ENCODE assay signal across 8 cellular contexts in the genomic region with DNA sequence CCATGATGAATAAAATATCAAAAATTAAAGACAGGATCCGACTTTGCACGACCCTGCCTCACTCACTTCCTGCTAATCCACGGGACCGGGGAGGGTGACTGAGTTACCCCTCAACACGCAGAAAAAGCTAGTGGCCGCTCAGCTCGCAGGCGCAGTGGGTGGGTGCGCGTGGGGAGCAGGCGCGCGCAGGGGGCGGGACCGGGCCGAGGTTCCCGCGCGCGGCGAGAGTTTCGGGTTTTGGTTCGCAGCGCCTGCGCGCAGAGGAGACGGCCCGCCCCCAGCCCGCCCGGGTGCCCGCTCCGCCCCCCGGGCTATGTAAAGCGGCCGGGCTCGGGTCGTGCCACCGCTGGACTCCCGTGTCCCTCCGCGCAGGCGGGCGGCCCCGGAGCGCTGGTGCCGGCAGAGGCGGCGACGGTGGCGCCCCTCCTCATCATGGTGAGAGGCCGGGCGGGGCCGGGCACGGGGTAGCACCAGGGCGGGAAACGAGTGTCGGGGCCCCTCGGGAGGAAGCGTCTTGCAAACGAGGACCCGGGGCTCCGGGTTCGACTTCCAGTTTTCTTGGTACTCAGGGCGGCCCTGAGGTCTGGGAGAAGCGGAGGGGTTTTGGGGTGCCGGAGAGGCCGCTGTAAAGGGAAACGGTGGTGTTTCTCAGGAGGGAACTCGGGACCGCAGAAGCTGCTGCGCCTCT. TPM values are rescaled to one million over a fixed set of nuclear protein-coding genes. Genes with fewer than 3 reads are reported as not detected.
A peak's percentile ranks its signal among the peaks of the same experiment; 100 is the strongest.
DNase-seq lines count a peak whose midpoint lies in the region; ATAC-seq, FAIRE-seq and TF ChIP-seq lines count a peak whose summit lies in the region.

A gene (plus strand): TSS at position 343 of the 688 bp plus-strand sequence. CDS start 90 bp downstream, at position 433.

- H3K4me2 ChIP-seq in HepG2 (ENCODE audit: low read depth, low read length), result peak within 1 kb of the TSS; percentile 100

- no peak within 1 kb of the TSS for H2AFZ ChIP-seq in HepG2 (ENCODE audit: low read length)

- peak within 1 kb of the TSS; percentile 76 for H3K4me3 Mint-ChIP-seq in dendritic cell treated with granulocyte-macrophage colony-stimulating factor and Interleukin-4, amounts not matched to agents 40 ng/mL and 50 ng/mL, for 4 days

- intact Hi-C loops in dendritic cell treated with granulocyte-macrophage colony-stimulating factor and Interleukin-4, amounts not matched to agents 40 ng/mL and 50 ng/mL, for 4 days (cut with micrococcal nuclease), result loop anchor here (1.0 to 2.0 kb wide), 2 partner anchors 50 to 146 kb away; a partner anchor contains a TSS
- intact Hi-C loops in HepG2 (cut with micrococcal nuclease; ENCODE audit: unreplicated experiment), result no loop called here

- CTCF ChIA-PET in HepG2 (lab: Yijun Ruan, JAX; ENCODE audit: low intra/inter-chr PET ratio, low total read pairs), result no interaction called here

- peak within 1 kb of the TSS; percentile 36 for H3K27ac Mint-ChIP-seq in dendritic cell treated with granulocyte-macrophage colony-stimulating factor and Interleukin-4, amounts not matched to agents 40 ng/mL and 50 ng/mL, for 4 days

- in situ Hi-C loops in HepG2 (cut with HindIII; ENCODE audit: extremely low pct_ligation_motif_present, low pct_unique_long_range_greater_than_20kb), result loop anchor here (5.0 kb wide), 1 partner anchor 51 kb away; a partner anchor contains a TSS

- peaks cover 4% of the 10 kb centered on the region; the same call in 1 of the 2 replicates for H4K20me1 ChIP-seq in HepG2 (ENCODE audit: insufficient read depth, low read length)

- H3K36me3 ChIP-seq in HepG2 (replicated peaks in 1 of 2; ENCODE audit: control insufficient read depth in 1 of 2, insufficient read depth in 2 of 2, low read length in 2 of 2), result peaks cover 9 to 24% of the 10 kb centered on the region in 2 experiments

- peaks cover 68% of the 10 kb centered on the region for H3K4me1 ChIP-seq in HepG2 (ENCODE audit: insufficient read depth, low read length)

- WGBS in HepG2 (ENCODE audit: low lambda C conversion rate), result 1% methylated on average over 16 of the region's 71 CpGs

- TF ChIP-seq POLR2A in GM19193 (IDR thresholded peaks at IDR 0.05; ENCODE audit: extremely low read depth, insufficient read depth, insufficient read length) (peak; percentile 88), HepG2 (IDR thresholded peaks at IDR 0.05; ENCODE audit: insufficient read depth in 1 of 2, low read depth in 2 of 2, low read length in 2 of 2) (peak; percentile 59 to 95; a peak in 3 of 4 replicates)

- no peaks in the 10 kb centered on the region for H3K9me3 ChIP-seq in HepG2 (ENCODE audit: low read length)

- H3K4me3 ChIP-seq in AG09309 (ENCODE audit: control insufficient read depth, low read depth, low read length) (peak within 1 kb of the TSS; percentile 83), HepG2 (replicated peaks in 1 of 3; ENCODE audit: insufficient read depth in 1 of 3, low read depth in 2 of 3, low read length in 3 of 3) (peak within 1 kb of the TSS; percentile 92 to 96 (median 93))

- no peaks in the 10 kb centered on the region for H3K9me3 Mint-ChIP-seq in dendritic cell treated with granulocyte-macrophage colony-stimulating factor and Interleukin-4, amounts not matched to agents 40 ng/mL and 50 ng/mL, for 4 days

- peak; percentile 21 for FAIRE-seq in HepG2 (lab: Jason Lieb, UNC)

- TSS peak; percentile 50 for BruUV-seq in HepG2 (replicated peaks; lab: Mats Ljungman, UMichigan)

- peak within 1 kb of the TSS; percentile 83 for H3K27ac ChIP-seq in HepG2 (ENCODE audit: extremely low read length, insufficient read depth, low read length)

- DNase-seq in AG09309 (ENCODE audit: low read depth), result peak; percentile 60
- DNase-seq in NCI-H748 (lab: John Stamatoyannopoulos, UW; ENCODE audit: unreplicated experiment), result peak; percentile 94
- DNase-seq in activated CD4-positive, alpha-beta T cell treated with anti-CD3 and anti-CD28 coated beads, Interleukin-2, amount 50 U/mL, for 1 hour, result peak; percentile 89
- DNase-seq in HepG2 (ENCODE audit: low spot score), result peak; percentile 82
- DNase-seq in stimulated activated CD4-positive, alpha-beta T cell treated with anti-CD3 and anti-CD28 coated beads, Interleukin-2, amount 100 ng/mL, for 48 hours, result peak; percentile 87 to 90

- peaks cover 40% of the 10 kb centered on the region for H3K79me2 ChIP-seq in HepG2 (ENCODE audit: insufficient read depth, low read length)

- peaks cover 4% of the 10 kb centered on the region for H3K27me3 Mint-ChIP-seq in dendritic cell treated with granulocyte-macrophage colony-stimulating factor and Interleukin-4, amounts not matched to agents 40 ng/mL and 50 ng/mL, for 4 days

- ATAC-seq in HG03457 (IDR thresholded peaks at IDR 0.05; ENCODE audit: unreplicated experiment), result peak; percentile 44
- ATAC-seq in HepG2, result peak; percentile 73

- TF ChIP-seq RAD21 in HepG2 (CRISPR knock-in tag; IDR thresholded peaks at IDR 0.05), result peak; percentile 72

- POLR2A ChIA-PET in HepG2 (lab: Yijun Ruan, JAX), result interaction anchor here (0.6 to 9.0 kb wide), 38 partner anchors 9 to 1929 kb away, joined by 3 to 180 read pairs (median 4); a partner anchor contains a TSS

- H3K4me1 Mint-ChIP-seq in dendritic cell treated with granulocyte-macrophage colony-stimulating factor and Interleukin-4, amounts not matched to agents 40 ng/mL and 50 ng/mL, for 4 days (ENCODE audit: low read depth), result peaks cover 47% of the 10 kb centered on the region

- TF ChIP-seq EP300 in HepG2 (IDR thresholded peaks at IDR 0.05; ENCODE audit: low read depth in 2 of 2, low read length in 2 of 2) (0 out of 4 replicates have a peak, but pooled peaks have one; percentile 22 to 33), HepG2 (CRISPR knock-in tag; IDR thresholded peaks at IDR 0.05; ENCODE audit: borderline replicate concordance) (peak; percentile 30; the same call in 1 of the 2 replicates)

- peaks cover 40% of the 10 kb centered on the region for H3K36me3 Mint-ChIP-seq in dendritic cell treated with granulocyte-macrophage colony-stimulating factor and Interleukin-4, amounts not matched to agents 40 ng/mL and 50 ng/mL, for 4 days (ENCODE audit: low read depth)

- no peak for TF ChIP-seq CTCF in AG09309 (IDR thresholded peaks at IDR 0.05; ENCODE audit: control insufficient read depth, insufficient read depth, low read depth, low read length, missing control alignments)
- no peak for TF ChIP-seq CTCF in HepG2 (CRISPR knock-in tag; IDR thresholded peaks at IDR 0.05)

- peak within 1 kb of the TSS; percentile 98 for H3K9ac ChIP-seq in HepG2 (ENCODE audit: insufficient read depth, low read depth, low read length)

- peaks cover 0 to 11% of the 10 kb centered on the region in 2 experiments; a peak in 3 of 5 replicates for H3K27me3 ChIP-seq in HepG2 (ENCODE audit: control insufficient read depth in 1 of 2, insufficient read depth in 2 of 2, low read length in 2 of 2)

TF ChIP-seq in HepG2, 621 proteins besides CTCF, POLR2A, EP300 and RAD21 (continues in another document):
- TF ChIP-seq KDM6A (CRISPR knock-in tag; IDR thresholded peaks at IDR 0.05; ENCODE audit: low read depth), result no peak
- peak; percentile 71; the same call in 1 of the 2 replicates for TF ChIP-seq ZIK1 (CRISPR knock-in tag; IDR thresholded peaks at IDR 0.05; ENCODE audit: borderline replicate concordance, low read depth)
- TF ChIP-seq SRSF1 (optimal IDR thresholded peaks at IDR 0.05; ENCODE audit: low read depth, low read length), result peak; percentile 64
- TF ChIP-seq, protein P1, sequence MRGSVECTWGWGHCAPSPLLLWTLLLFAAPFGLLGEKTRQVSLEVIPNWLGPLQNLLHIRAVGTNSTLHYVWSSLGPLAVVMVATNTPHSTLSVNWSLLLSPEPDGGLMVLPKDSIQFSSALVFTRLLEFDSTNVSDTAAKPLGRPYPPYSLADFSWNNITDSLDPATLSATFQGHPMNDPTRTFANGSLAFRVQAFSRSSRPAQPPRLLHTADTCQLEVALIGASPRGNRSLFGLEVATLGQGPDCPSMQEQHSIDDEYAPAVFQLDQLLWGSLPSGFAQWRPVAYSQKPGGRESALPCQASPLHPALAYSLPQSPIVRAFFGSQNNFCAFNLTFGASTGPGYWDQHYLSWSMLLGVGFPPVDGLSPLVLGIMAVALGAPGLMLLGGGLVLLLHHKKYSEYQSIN (CRISPR knock-in tag; IDR thresholded peaks at IDR 0.05; ENCODE audit: borderline replicate concordance), result no peak
- TF ChIP-seq ZNF562 (CRISPR knock-in tag; IDR thresholded peaks at IDR 0.05; ENCODE audit: borderline replicate concordance), result no peak
- TF ChIP-seq HNF4A (CRISPR knock-in tag; IDR thresholded peaks at IDR 0.05), result 0 out of 2 replicates have a peak, but pooled peaks have one; percentile 2
- no peak for TF ChIP-seq GATA4 (IDR thresholded peaks at IDR 0.05; ENCODE audit: borderline replicate concordance, low read depth)

RNA-seq across cellular contexts. Expression of the gene that starts here (rescaled TPM):
- 161 and 170 TPM in 2 replicates for total RNA-seq in HepG2 (2016; rRNA removed; fragmentation: Illumina TruSeq; extraction: Trizol)
- 13.1 and 14.4 TPM in 2 replicates for total RNA-seq in HepG2 (2016; cell fraction: cytosol; rRNA removed; fragmentation: Illumina TruSeq; extraction: Trizol; ENCODE audit: low read depth)
- total RNA-seq in HepG2 (2016; cell fraction: insoluble cytoplasmic fraction; rRNA removed; fragmentation: Illumina TruSeq; extraction: Trizol), result 142 and 170 TPM in 2 replicates
- 61.3 and 66.7 TPM in 2 replicates for total RNA-seq in HepG2 (2016; cell fraction: membrane; rRNA removed; fragmentation: Illumina TruSeq; extraction: Trizol)
- total RNA-seq in HepG2 (2016; cell fraction: nucleus; rRNA removed; fragmentation: Illumina TruSeq; extraction: Trizol), result 95.4 and 98.2 TPM in 2 replicates
- polyA plus RNA-seq in HepG2 (2011; rRNA removed), result 97.2 and 105 TPM in 2 replicates
- polyA plus RNA-seq in HepG2 (2011; cell fraction: cytosol; rRNA removed), result 67.5 and 85.5 TPM in 2 replicates
- 104 and 124 TPM in 2 replicates for polyA plus RNA-seq in HepG2 (2011; cell fraction: nucleus; rRNA removed)
- polyA plus RNA-seq in HepG2 (2012), result 42.6 and 44.3 TPM in 2 replicates
- 18.7 and 20.0 TPM in 2 replicates for polyA plus RNA-seq in HepG2 (2016; cell fraction: cytosol; fragmentation: Illumina TruSeq; extraction: Trizol; ENCODE audit: low read depth)
- 172 and 192 TPM in 2 replicates for polyA plus RNA-seq in HepG2 (2016; cell fraction: insoluble cytoplasmic fraction; fragmentation: Illumina TruSeq; extraction: Trizol; ENCODE audit: low read depth)
- 49.0 TPM in 2 replicates for polyA plus RNA-seq in HepG2 (2016; cell fraction: membrane; fragmentation: Illumina TruSeq; extraction: Trizol; ENCODE audit: low read depth)
- polyA plus RNA-seq in HepG2 (2016; cell fraction: nucleus; fragmentation: Illumina TruSeq; extraction: Trizol; ENCODE audit: insufficient read depth, low read depth), result 178 and 180 TPM in 2 replicates
- polyA minus RNA-seq in HepG2 (2011; rRNA and poly(A)+ RNA removed; ENCODE audit: low replicate concordance), result 256 and 859 TPM in 2 replicates
- polyA minus RNA-seq in HepG2 (2011; cell fraction: cytosol; rRNA and poly(A)+ RNA removed), result 126 and 130 TPM in 2 replicates
- polyA minus RNA-seq in HepG2 (2011; cell fraction: nucleus; rRNA and poly(A)+ RNA removed), result 93.4 and 142 TPM in 2 replicates

Comparison
In these comparisons a context has a peak if more than half of its experiments do, and no peak if none do; other contexts are left out.
1. Peak in every context shown above with its lines: DNase-seq, ATAC-seq, H3K4me3 ChIP-seq and H3K27ac ChIP-seq.